In genomic region chr12:32106517-32107366, GRCh38 we compare ENCODE assay signal across 8 cellular contexts. TPM values are rescaled to one million over a fixed set of nuclear protein-coding genes. Genes with fewer than 3 reads are reported as not detected.
DNase-seq lines count a peak whose midpoint lies in the region; ATAC-seq and TF ChIP-seq lines count a peak whose summit lies in the region.

Gene BICD1, plus strand, starts transcription at chr12:32106847. Its CDS starts 485 bp downstream, at chr12:32107332.

- H3K4me3 ChIP-seq in IMR-90 (ENCODE audit: insufficient read depth, low read depth, low read length) (peak within 1 kb of the TSS; percentile 85), Peyer's patch (peak within 1 kb of the TSS; percentile 74 to 98 (median 78)), esophagus squamous epithelium (peak within 1 kb of the TSS; percentile 55 to 91 (median 67))

- TF ChIP-seq CTCF in IMR-90 (conservative IDR thresholded peaks at IDR 0.05; ENCODE audit: low read depth, low read length) (peak; percentile 58), Peyer's patch (IDR thresholded peaks at IDR 0.05) (peak in 4 of 6 experiments; percentile 21 to 59 (median 48)), esophagus squamous epithelium (IDR thresholded peaks at IDR 0.05) (peak in 5 of 6 experiments; percentile 18 to 43 (median 23))

- H4K8ac ChIP-seq in IMR-90 (ENCODE audit: low read depth in 2 of 2, low read length in 2 of 2) = peak within 1 kb of the TSS; percentile 84 to 98

- CTCF ChIA-PET in IMR-90 (lab: Yijun Ruan, JAX) = interaction anchor here (0.6 to 0.9 kb wide), 3 partner anchors 23 to 342 kb away, joined by 3 read pairs; no protein-coding TSS in a partner anchor

- WGBS in IMR-90 (ENCODE audit: extremely low coverage in 2 of 2, insufficient read length in 1 of 2), 2 experiments = 0% methylated on average over 52 of the region's 96 CpGs; no CpG with 5 or more reads in 1 of the 2 experiments
- 1 to 2% methylated on average over 17 to 25 of the region's 96 CpGs for WGBS in esophagus squamous epithelium, 2 donors

- H3K27me3 Mint-ChIP-seq in naive B cell = no peaks in the 10 kb centered on the region
- H3K27me3 Mint-ChIP-seq in stimulated activated memory B cell treated with anti-CD40 and anti-IgM and Interleukin-4, amounts not matched to agents 10 μg/mL and 1 μg/mL and 100 μg/mL, for 72 hours = no peaks in the 10 kb centered on the region

- peak; percentile 27 for TF ChIP-seq RAD21 in IMR-90 (IDR thresholded peaks at IDR 0.05; ENCODE audit: low read length)

- H2BK15ac ChIP-seq in IMR-90 (ENCODE audit: low read depth, low read length) = peak within 1 kb of the TSS; percentile 86; the same call in 2 of the 3 replicates

- peak; percentile 95 for TF ChIP-seq POLR2A in IMR-90 (IDR thresholded peaks at IDR 0.05; ENCODE audit: low read depth, low read length)
- peak in 1 of 2 donors; percentile 66 for TF ChIP-seq POLR2A in Peyer's patch (IDR thresholded peaks at IDR 0.05)
- TF ChIP-seq POLR2A in esophagus squamous epithelium (IDR thresholded peaks at IDR 0.05) = peak in 2 of 4 donors; percentile 71 to 81

- peaks cover 0 to 23% of the 10 kb centered on the region in 2 experiments; a peak in 2 of 4 replicates for H3K79me1 ChIP-seq in IMR-90 (ENCODE audit: low read depth in 1 of 2, low read length in 2 of 2)

- H3K27me3 ChIP-seq in IMR-90 (ENCODE audit: control insufficient read depth, insufficient read depth, low read length) (no peaks in the 10 kb centered on the region), Peyer's patch (no peaks in the 10 kb centered on the region), esophagus squamous epithelium (no peaks in the 10 kb centered on the region)

- H3K9me3 Mint-ChIP-seq in naive B cell = no peaks in the 10 kb centered on the region
- no peaks in the 10 kb centered on the region for H3K9me3 Mint-ChIP-seq in stimulated activated memory B cell treated with anti-CD40 and anti-IgM and Interleukin-4, amounts not matched to agents 10 μg/mL and 1 μg/mL and 100 μg/mL, for 72 hours

- peak within 1 kb of the TSS; percentile 98 for H3K4me2 ChIP-seq in IMR-90 (ENCODE audit: low read depth, low read length)

- peaks cover 4% of the 10 kb centered on the region for H3K9me1 ChIP-seq in IMR-90 (ENCODE audit: insufficient read depth, low read length)

- dilution Hi-C loops in IMR-90 (cut with HindIII; ENCODE audit: low sequenced_read_pairs, unreplicated experiment) = no loop called here

- peak within 1 kb of the TSS; percentile 86 for H3K56ac ChIP-seq in IMR-90 (ENCODE audit: extremely low read depth, insufficient read depth, low read length)

- peak within 1 kb of the TSS; percentile 97 for H2BK5ac ChIP-seq in IMR-90 (ENCODE audit: low read depth, low read length, poor library complexity, severe bottlenecking)

- no TSS peak for BruUV-seq in IMR-90 (replicated peaks; lab: Mats Ljungman, UMichigan)

- H3K4me1 ChIP-seq in IMR-90 (ENCODE audit: control insufficient read depth, insufficient read depth, low read length) = peaks cover 4% of the 10 kb centered on the region
- H3K4me1 ChIP-seq in Peyer's patch = peaks cover 0 to 12% (median 0%) of the 10 kb centered on the region in 4 donors
- peaks cover 0 to 26% (median 16%) of the 10 kb centered on the region in 3 donors for H3K4me1 ChIP-seq in esophagus squamous epithelium

- H3K9ac ChIP-seq in IMR-90 (ENCODE audit: low read depth, low read length) = peak within 1 kb of the TSS; percentile 93

- H3K4me1 Mint-ChIP-seq in naive B cell = peaks cover 23 to 36% (median 34%) of the 10 kb centered on the region in 3 donors
- peaks cover 32% of the 10 kb centered on the region for H3K4me1 Mint-ChIP-seq in stimulated activated memory B cell treated with anti-CD40 and anti-IgM and Interleukin-4, amounts not matched to agents 10 μg/mL and 1 μg/mL and 100 μg/mL, for 72 hours

- ATAC-seq in GM21526 (IDR thresholded peaks at IDR 0.05; ENCODE audit: low FRiP score, unreplicated experiment) = peak; percentile 79
- ATAC-seq in IMR-90 (ENCODE audit: low read depth) = peak; percentile 91
- peak; percentile 81 to 82 for ATAC-seq in naive B cell (ENCODE audit: low read depth in 2 of 2)
- ATAC-seq in stimulated activated memory B cell treated with anti-CD40 and anti-IgM and Interleukin-4, amounts not matched to agents 10 μg/mL and 1 μg/mL and 100 μg/mL, for 72 hours = peak; percentile 92

- peak within 1 kb of the TSS; percentile 90 to 100 (median 98) for H3K4me3 Mint-ChIP-seq in naive B cell
- H3K4me3 Mint-ChIP-seq in stimulated activated memory B cell treated with anti-CD40 and anti-IgM and Interleukin-4, amounts not matched to agents 10 μg/mL and 1 μg/mL and 100 μg/mL, for 72 hours = peak within 1 kb of the TSS; percentile 97

- H3K36me3 Mint-ChIP-seq in naive B cell = no peaks in the 10 kb centered on the region
- no peaks in the 10 kb centered on the region for H3K36me3 Mint-ChIP-seq in stimulated activated memory B cell treated with anti-CD40 and anti-IgM and Interleukin-4, amounts not matched to agents 10 μg/mL and 1 μg/mL and 100 μg/mL, for 72 hours

- H2AFZ ChIP-seq in IMR-90 (replicated peaks; ENCODE audit: low read length, poor library complexity) = peak within 1 kb of the TSS; percentile 96

- peak; percentile 56 for DNase-seq in DMS153 treated with DMSO at 0.1 percent for 48 hours (lab: John Stamatoyannopoulos, UW; ENCODE audit: unreplicated experiment)
- DNase-seq in IMR-90 = peak; percentile 87
- DNase-seq in Peyer's patch = peak; percentile 76 to 92 (median 87)
- DNase-seq in activated T-helper 1 cell treated with Interleukin-2 at 50 U/mL for 16 hours (ENCODE audit: low read depth) = peak; percentile 57
- DNase-seq in esophagus squamous epithelium (lab: John Stamatoyannopoulos, UW) = peak; percentile 16
- peak; percentile 65 for DNase-seq in naive B cell

- H3K36me3 ChIP-seq in IMR-90 (ENCODE audit: control insufficient read depth, insufficient read depth, low read length) (0 out of 2 replicates have a peak, but pooled peaks cover 2% of the 10 kb centered on the region), Peyer's patch (no peaks in the 10 kb centered on the region), esophagus squamous epithelium (no peaks in the 10 kb centered on the region)

- peak within 1 kb of the TSS; percentile 97 for H3K4ac ChIP-seq in IMR-90 (ENCODE audit: low read depth, low read length)

- H3K23ac ChIP-seq in IMR-90 (ENCODE audit: low read depth, low read length) = peak within 1 kb of the TSS; percentile 99

- H2BK20ac ChIP-seq in IMR-90 (ENCODE audit: low read depth, low read length) = peak within 1 kb of the TSS; percentile 88

- POLR2A ChIA-PET in IMR-90 (lab: Charles Lee; ENCODE audit: unreplicated experiment) = interaction anchor here (0.7 to 1.9 kb wide), 2 partner anchors 22 to 54 kb away, joined by 5 read pairs; no protein-coding TSS in a partner anchor

- H3K9me3 ChIP-seq in IMR-90 (ENCODE audit: control insufficient read depth, insufficient read depth, low read length) (no peaks in the 10 kb centered on the region), Peyer's patch (no peaks in the 10 kb centered on the region), esophagus squamous epithelium (no peaks in the 10 kb centered on the region)

- peak within 1 kb of the TSS; percentile 84 for H4K5ac ChIP-seq in IMR-90 (ENCODE audit: low read depth, low read length)

- peak within 1 kb of the TSS; percentile 88 for H2BK120ac ChIP-seq in IMR-90 (ENCODE audit: low read depth, low read length)

- H4K20me1 ChIP-seq in IMR-90 (ENCODE audit: insufficient read depth, low read length) = peaks cover 5% of the 10 kb centered on the region

- peak within 1 kb of the TSS; percentile 96 for H4K91ac ChIP-seq in IMR-90 (ENCODE audit: insufficient read depth, low read depth, low read length)

- H3K18ac ChIP-seq in IMR-90 (ENCODE audit: low read depth, low read length) = peak within 1 kb of the TSS; percentile 95

- peak within 1 kb of the TSS; percentile 94 for H2AK5ac ChIP-seq in IMR-90 (ENCODE audit: low read depth, low read length)

- in situ Hi-C loops in IMR-90 (cut with MboI; ENCODE audit: low sequenced_read_pairs) = no loop called here

- H3K14ac ChIP-seq in IMR-90 (replicated peaks; ENCODE audit: low read depth, low read length) = peak within 1 kb of the TSS; percentile 97

- H2AK9ac ChIP-seq in IMR-90 (replicated peaks; ENCODE audit: low read depth, low read length, poor library complexity) = peak within 1 kb of the TSS; percentile 88

- peak within 1 kb of the TSS; percentile 91 for H3K27ac ChIP-seq in IMR-90 (ENCODE audit: insufficient read depth, low read length)
- peak within 1 kb of the TSS; percentile 61 to 88 (median 82) for H3K27ac ChIP-seq in Peyer's patch
- peak within 1 kb of the TSS; percentile 74 to 92 (median 86) for H3K27ac ChIP-seq in esophagus squamous epithelium

- intact Hi-C loops in IMR-90 (cut with micrococcal nuclease) (loop anchor here (2.0 to 5.0 kb wide), 4 partner anchors 46 to 454 kb away; no protein-coding TSS in a partner anchor), esophagus squamous epithelium (cut with DNase I) (no loop called here)

- peak within 1 kb of the TSS; percentile 90 to 97 (median 96) for H3K27ac Mint-ChIP-seq in naive B cell
- H3K27ac Mint-ChIP-seq in stimulated activated memory B cell treated with anti-CD40 and anti-IgM and Interleukin-4, amounts not matched to agents 10 μg/mL and 1 μg/mL and 100 μg/mL, for 72 hours = peak within 1 kb of the TSS; percentile 95

TF ChIP-seq in IMR-90, 13 proteins besides CTCF, POLR2A, EP300 and RAD21 (continues in another document):
- no peak for TF ChIP-seq BHLHE40 (IDR thresholded peaks at IDR 0.05; ENCODE audit: low read depth, low read length)
- no peak for TF ChIP-seq NFE2L2 (IDR thresholded peaks at IDR 0.05; ENCODE audit: low read depth, low read length)
- TF ChIP-seq ELK1 (IDR thresholded peaks at IDR 0.05; ENCODE audit: borderline replicate concordance, low read depth, low read length) = no peak
- TF ChIP-seq MAFK (IDR thresholded peaks at IDR 0.05; ENCODE audit: low read depth, low read length) = no peak
- TF ChIP-seq MXI1 (IDR thresholded peaks at IDR 0.05; ENCODE audit: borderline replicate concordance, low read depth, low read length) = peak; percentile 86; the same call in 1 of the 2 replicates

RNA-seq across cellular contexts. Expression of gene BICD1, which starts in this region (rescaled TPM):
- 17.2 and 25.0 TPM in 2 replicates for total RNA-seq in IMR-90 (2012; rRNA removed)
- polyA plus RNA-seq in IMR-90 (2012; rRNA removed) = 17.6 and 21.8 TPM in 2 replicates
- 7.2 and 7.3 TPM in 2 replicates for polyA plus RNA-seq in IMR-90 (2012; cell fraction: cytosol; rRNA removed)
- polyA plus RNA-seq in IMR-90 (2012; cell fraction: nucleus; rRNA removed; ENCODE audit: low replicate concordance) = 32.2 and 53.0 TPM in 2 replicates
- 10 to 100 TPM in 2 of 4 donors, 1 to 10 TPM in 2; 3.5 to 39.6 (median 10.5) TPM for total RNA-seq in Peyer's patch
- total RNA-seq in esophagus squamous epithelium = 1 to 10 TPM in 3 of 4 donors, under 1 TPM in 1; 0.70 to 7.8 (median 2.8) TPM
- 10 to 100 TPM in 5 of 6 donors, 1 to 10 TPM in 1; 2.9 to 20.6 (median 13.1) TPM for polyA plus RNA-seq in naive B cell (ENCODE audit: low read depth in 6 of 6)

Comparison
In these comparisons a context has a peak if more than half of its experiments do, and no peak if none do; other contexts are left out.
1. Peak in every context shown above with its lines: DNase-seq, ATAC-seq, H3K4me3 ChIP-seq and H3K27ac ChIP-seq.
2. DNase-seq: peak in every context shown above with its lines; median percentile 87 in IMR-90; 87 in Peyer's patch; 65 in naive B cell; 57 in activated T-helper 1 cell treated with Interleukin-2 at 50 U/mL for 16 hours; 56 in DMS153 treated with DMSO at 0.1 percent for 48 hours; 16 in esophagus squamous epithelium.